8 cellular contexts compared by ENCODE assay signal in the genomic region with DNA sequence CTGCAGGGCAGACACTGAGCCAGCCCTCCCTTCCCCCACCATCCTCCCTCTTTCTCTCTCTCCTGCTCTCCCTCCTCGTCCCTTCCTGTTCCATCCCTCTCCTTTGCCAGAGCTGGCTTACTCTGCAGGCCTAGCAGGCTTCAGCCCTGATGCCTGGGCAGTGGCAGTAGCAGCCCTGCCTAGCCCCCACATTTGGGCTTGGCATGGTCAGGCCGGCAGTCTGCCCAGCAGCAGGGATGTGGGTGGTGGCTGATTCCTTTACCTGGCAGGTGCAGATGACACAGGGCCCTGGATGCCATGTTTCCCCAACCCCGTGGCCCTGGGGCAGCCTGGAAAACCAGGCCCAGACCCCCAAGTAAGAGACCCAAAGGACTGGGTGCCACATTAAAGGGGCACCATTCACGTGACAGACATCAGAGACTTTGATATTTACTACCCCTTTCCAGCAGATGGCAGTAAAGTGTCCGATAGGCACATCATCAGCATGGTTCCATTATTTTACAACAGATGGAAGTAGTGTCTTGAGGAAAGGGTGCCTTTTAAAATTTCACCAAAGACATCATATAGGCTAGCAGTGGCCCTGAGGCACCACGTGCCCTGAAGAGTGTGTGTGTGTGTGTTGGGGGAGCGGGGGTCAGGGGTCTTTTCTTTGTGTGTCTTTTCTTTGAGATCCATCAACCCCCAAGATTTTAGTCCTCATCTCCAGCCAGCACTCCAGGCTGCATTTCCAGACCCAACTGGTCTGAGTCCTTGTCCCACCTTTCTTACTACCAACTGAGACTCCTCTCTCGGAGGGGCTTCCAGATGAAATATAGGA. TPM values are rescaled to one million over a fixed set of nuclear protein-coding genes. Genes with fewer than 3 reads are reported as not detected.
A peak's percentile ranks its signal among the peaks of the same experiment; 100 is the strongest.
DNase-seq lines count a peak whose midpoint lies in the region; ATAC-seq, FAIRE-seq and TF ChIP-seq lines count a peak whose summit lies in the region.

No MANE protein-coding gene starts in this region.

- H2BK12ac ChIP-seq in mesenchymal stem cell (ENCODE audit: low read length in 2 of 2), result peak overlapping the region; percentile 51 to 73

- CTCF ChIA-PET in AG04449 (lab: Yijun Ruan, JAX), result interaction anchor here (0.8 to 9.7 kb wide), 8 partner anchors 7 to 259 kb away, joined by 3 to 136 read pairs (median 4); no protein-coding TSS in a partner anchor
- CTCF ChIA-PET in IMR-90 (lab: Yijun Ruan, JAX), result no interaction called here

- no peak overlapping the region for H2BK5ac ChIP-seq in IMR-90 (ENCODE audit: low read depth, low read length, poor library complexity, severe bottlenecking)
- no peak overlapping the region for H2BK5ac ChIP-seq in mesenchymal stem cell (ENCODE audit: low read depth, low read length, poor library complexity, severe bottlenecking)

- H4K5ac ChIP-seq in IMR-90 (ENCODE audit: low read depth, low read length), result no peak overlapping the region

- H3K4me1 ChIP-seq in IMR-90 (ENCODE audit: control insufficient read depth, insufficient read depth, low read length), result no peaks in the 10 kb centered on the region
- H3K4me1 ChIP-seq in mesenchymal stem cell (ENCODE audit: control insufficient read depth, insufficient read depth, low read depth, low read length), result peaks cover 32% of the 10 kb centered on the region

- in situ Hi-C loops in IMR-90 (cut with MboI; ENCODE audit: low sequenced_read_pairs), result loop anchor here (5.0 kb wide), 1 partner anchor 188 kb away; no protein-coding TSS in a partner anchor

- dilution Hi-C loops in IMR-90 (cut with HindIII; ENCODE audit: low sequenced_read_pairs, unreplicated experiment), result no loop called here

- H3K27ac ChIP-seq in IMR-90 (ENCODE audit: insufficient read depth, low read length) (no peak overlapping the region), mesenchymal stem cell (ENCODE audit: low read length, poor library complexity, severe bottlenecking) (no peak overlapping the region)

- H3K9me3 ChIP-seq in IMR-90 (ENCODE audit: control insufficient read depth, insufficient read depth, low read length), result no peaks in the 10 kb centered on the region; the same call in 1 of the 2 replicates
- peaks cover 3% of the 10 kb centered on the region for H3K9me3 ChIP-seq in mesenchymal stem cell (ENCODE audit: control insufficient read depth, low read length)

- H3K9ac ChIP-seq in IMR-90 (ENCODE audit: low read depth, low read length) (no peak overlapping the region), mesenchymal stem cell (ENCODE audit: low read length) (no peak overlapping the region)

- H3K14ac ChIP-seq in IMR-90 (replicated peaks; ENCODE audit: low read depth, low read length) (no peak overlapping the region), mesenchymal stem cell (ENCODE audit: low read length in 2 of 2) (no peak overlapping the region)

- H3K79me1 ChIP-seq in IMR-90 (ENCODE audit: low read depth in 1 of 2, low read length in 2 of 2), result no peaks in the 10 kb centered on the region
- H3K79me1 ChIP-seq in mesenchymal stem cell (replicated peaks; ENCODE audit: low read length, poor library complexity, severe bottlenecking), result peaks cover 14% of the 10 kb centered on the region

- no TSS peak for BruUV-seq in IMR-90 (replicated peaks; lab: Mats Ljungman, UMichigan)

- H3K56ac ChIP-seq in IMR-90 (ENCODE audit: extremely low read depth, insufficient read depth, low read length), result no peak overlapping the region

- H2BK120ac ChIP-seq in IMR-90 (ENCODE audit: low read depth, low read length) (no peak overlapping the region), mesenchymal stem cell (ENCODE audit: low read depth, low read length) (peak overlapping the region; percentile 74)

- POLR2A ChIA-PET in AG04449 (lab: Yijun Ruan, JAX) (no interaction called here), IMR-90 (lab: Charles Lee; ENCODE audit: unreplicated experiment) (no interaction called here)

- H2AFZ ChIP-seq in IMR-90 (replicated peaks; ENCODE audit: low read length, poor library complexity) (no peak overlapping the region), mesenchymal stem cell (ENCODE audit: low read depth, low read length) (no peak overlapping the region)

- intact Hi-C loops in IMR-90 (cut with micrococcal nuclease), result loop anchor here (1.0 kb wide), 1 partner anchor 187 kb away; no protein-coding TSS in a partner anchor

- H3K4ac ChIP-seq in IMR-90 (ENCODE audit: low read depth, low read length) (no peak overlapping the region), mesenchymal stem cell (ENCODE audit: low read depth in 1 of 2, low read length in 2 of 2) (peak overlapping the region; percentile 5 to 46)

- H2BK20ac ChIP-seq in IMR-90 (ENCODE audit: low read depth, low read length), result no peak overlapping the region

- no peaks in the 10 kb centered on the region for H3K9me1 ChIP-seq in IMR-90 (ENCODE audit: insufficient read depth, low read length)

- peak; percentile 36 for FAIRE-seq in RCC 7860 (lab: Jason Lieb, UNC)

- H2BK15ac ChIP-seq in IMR-90 (ENCODE audit: low read depth, low read length) (no peak overlapping the region), mesenchymal stem cell (ENCODE audit: low read depth, poor library complexity, severe bottlenecking) (no peak overlapping the region)

- no peak for DNase-seq in AG04449 (ENCODE audit: low read depth, low spot score)
- DNase-seq in ELR (ENCODE audit: low read depth), result peak; percentile 66
- peak; percentile 56 for DNase-seq in IMR-90
- peak; percentile 43 for DNase-seq in RCC 7860 (ENCODE audit: low spot score)
- peak; percentile 46 for DNase-seq in ecto neural progenitor cell (ENCODE audit: low spot score)
- DNase-seq in mesenchymal stem cell, result peak; percentile 60
- no peak for DNase-seq in activated effector memory CD4-positive, alpha-beta T cell treated with anti-CD3 and anti-CD28 coated beads, Interleukin-2, amount 50 U/mL, for 16 hours

- peak; percentile 78 for ATAC-seq in IMR-90 (ENCODE audit: low read depth)
- no peak for ATAC-seq in GM18505 (IDR thresholded peaks at IDR 0.05; ENCODE audit: unreplicated experiment)

- H4K91ac ChIP-seq in IMR-90 (ENCODE audit: insufficient read depth, low read depth, low read length) (no peak overlapping the region), mesenchymal stem cell (ENCODE audit: low read length) (peak overlapping the region; percentile 94)

- no peak overlapping the region for H2AK9ac ChIP-seq in IMR-90 (replicated peaks; ENCODE audit: low read depth, low read length, poor library complexity)

- H3K27me3 ChIP-seq in IMR-90 (ENCODE audit: control insufficient read depth, insufficient read depth, low read length), result peaks cover 34% of the 10 kb centered on the region
- H3K27me3 ChIP-seq in mesenchymal stem cell (ENCODE audit: control insufficient read depth in 1 of 2, insufficient read depth in 1 of 2, low read length in 2 of 2), result peaks cover 0 to 36% of the 10 kb centered on the region in 2 experiments

- H3K23ac ChIP-seq in IMR-90 (ENCODE audit: low read depth, low read length), result no peak overlapping the region
- H3K23ac ChIP-seq in mesenchymal stem cell (ENCODE audit: low read length in 2 of 2), result no peak overlapping the region

- WGBS in IMR-90 (ENCODE audit: extremely low coverage in 2 of 2, insufficient read length in 1 of 2), 2 experiments, result no CpG with 5 or more reads among the region's 8 CpGs
- 57% methylated on average over 4 of the region's 8 CpGs for WGBS in mesenchymal stem cell

- TF ChIP-seq RAD21 in IMR-90 (IDR thresholded peaks at IDR 0.05; ENCODE audit: low read length), result peak; percentile 71

- H2AK5ac ChIP-seq in IMR-90 (ENCODE audit: low read depth, low read length), result no peak overlapping the region
- H2AK5ac ChIP-seq in mesenchymal stem cell (ENCODE audit: low read length, severe bottlenecking), result no peak overlapping the region

- no peak overlapping the region for H4K8ac ChIP-seq in IMR-90 (ENCODE audit: low read depth in 2 of 2, low read length in 2 of 2)
- H4K8ac ChIP-seq in mesenchymal stem cell (ENCODE audit: low read length), result peak overlapping the region; percentile 74

- H3K36me3 ChIP-seq in IMR-90 (ENCODE audit: control insufficient read depth, insufficient read depth, low read length) (no peaks in the 10 kb centered on the region), mesenchymal stem cell (ENCODE audit: control insufficient read depth in 1 of 2, insufficient read depth in 2 of 2, low read depth in 1 of 2, low read length in 2 of 2) (peaks cover 0 to 37% of the 10 kb centered on the region in 2 experiments)

- TF ChIP-seq POLR2A in IMR-90 (IDR thresholded peaks at IDR 0.05; ENCODE audit: low read depth, low read length), result no peak
- TF ChIP-seq POLR2A in GM18505 (IDR thresholded peaks at IDR 0.05; ENCODE audit: borderline replicate concordance, extremely low read depth, insufficient read depth, insufficient read length), result no peak

- no peak overlapping the region for H3K18ac ChIP-seq in IMR-90 (ENCODE audit: low read depth, low read length)
- peak overlapping the region; percentile 26 to 58 for H3K18ac ChIP-seq in mesenchymal stem cell (ENCODE audit: low read depth in 1 of 2, low read length in 2 of 2)

- no peak overlapping the region for H3K4me3 ChIP-seq in AG04449 (ENCODE audit: low read depth, low read length)
- H3K4me3 ChIP-seq in IMR-90 (ENCODE audit: insufficient read depth, low read depth, low read length), result no peak overlapping the region
- H3K4me3 ChIP-seq in mesenchymal stem cell (ENCODE audit: insufficient read depth in 1 of 2, low read depth in 1 of 2, low read length in 2 of 2), result no peak overlapping the region

- H4K20me1 ChIP-seq in IMR-90 (ENCODE audit: insufficient read depth, low read length), result no peaks in the 10 kb centered on the region

- H3K4me2 ChIP-seq in IMR-90 (ENCODE audit: low read depth, low read length) (no peak overlapping the region), mesenchymal stem cell (ENCODE audit: low read length, poor library complexity, severe bottlenecking) (no peak overlapping the region)

- TF ChIP-seq CTCF in AG04449 (IDR thresholded peaks at IDR 0.05; ENCODE audit: insufficient read depth, low read length, missing control alignments) (peak; percentile 63), IMR-90 (conservative IDR thresholded peaks at IDR 0.05; ENCODE audit: low read depth, low read length) (peak; percentile 72)

RNA-seq across cellular contexts. Expression of a gene that starts 5.9 kb away (rescaled TPM):
- total RNA-seq in IMR-90 (2012; rRNA removed), result not detected in 2 replicates
- 0.03 and 0.07 TPM in 2 replicates for polyA plus RNA-seq in IMR-90 (2012; rRNA removed)
- 0.03 TPM in 1 of 2 replicates, not detected in the other for polyA plus RNA-seq in IMR-90 (2012; cell fraction: cytosol; rRNA removed)
- 0.17 and 0.33 TPM in 2 replicates for polyA plus RNA-seq in IMR-90 (2012; cell fraction: nucleus; rRNA removed; ENCODE audit: low replicate concordance)
- polyA plus RNA-seq in mesenchymal stem cell (2013, experiment 1 of 2), result 3.4 TPM
- polyA plus RNA-seq in mesenchymal stem cell (2013, experiment 2 of 2), result 3.1 TPM

RNA-seq across cellular contexts. Expression of a gene that starts 33.1 kb away (rescaled TPM):
- 0.18 TPM in 1 of 2 replicates, not detected in the other for total RNA-seq in IMR-90 (2012; rRNA removed)
- 0.14 TPM in 1 of 2 replicates, not detected in the other for polyA plus RNA-seq in IMR-90 (2012; rRNA removed)
- polyA plus RNA-seq in IMR-90 (2012; cell fraction: cytosol; rRNA removed), result 0.08 TPM in 1 of 2 replicates, not detected in the other
- 0.15 and 0.24 TPM in 2 replicates for polyA plus RNA-seq in IMR-90 (2012; cell fraction: nucleus; rRNA removed; ENCODE audit: low replicate concordance)
- not detected for polyA plus RNA-seq in mesenchymal stem cell (2013, experiment 1 of 2)
- polyA plus RNA-seq in mesenchymal stem cell (2013, experiment 2 of 2), result not detected

RNA-seq across cellular contexts. Expression of a gene that starts 41.9 kb away (rescaled TPM):
- 61.1 and 104 TPM in 2 replicates for total RNA-seq in IMR-90 (2012; rRNA removed)
- 321 and 346 TPM in 2 replicates for polyA plus RNA-seq in IMR-90 (2012; rRNA removed)
- 128 and 421 TPM in 2 replicates for polyA plus RNA-seq in IMR-90 (2012; cell fraction: cytosol; rRNA removed)
- 84.2 and 106 TPM in 2 replicates for polyA plus RNA-seq in IMR-90 (2012; cell fraction: nucleus; rRNA removed; ENCODE audit: low replicate concordance)
- polyA plus RNA-seq in mesenchymal stem cell (2013, experiment 1 of 2), result 413 TPM
- 407 TPM for polyA plus RNA-seq in mesenchymal stem cell (2013, experiment 2 of 2)

Comparison
In these comparisons a context has a peak if more than half of its experiments do, and no peak if none do; other contexts are left out.
1. DNase-seq: peak in ELR (single experiment), IMR-90 (single experiment), RCC 7860 (single experiment), ecto neural progenitor cell (single experiment) and mesenchymal stem cell (single experiment); none in AG04449 (single experiment) and activated effector memory CD4-positive, alpha-beta T cell treated with anti-CD3 and anti-CD28 coated beads, Interleukin-2, amount 50 U/mL, for 16 hours (single experiment).